In the genomic region with DNA sequence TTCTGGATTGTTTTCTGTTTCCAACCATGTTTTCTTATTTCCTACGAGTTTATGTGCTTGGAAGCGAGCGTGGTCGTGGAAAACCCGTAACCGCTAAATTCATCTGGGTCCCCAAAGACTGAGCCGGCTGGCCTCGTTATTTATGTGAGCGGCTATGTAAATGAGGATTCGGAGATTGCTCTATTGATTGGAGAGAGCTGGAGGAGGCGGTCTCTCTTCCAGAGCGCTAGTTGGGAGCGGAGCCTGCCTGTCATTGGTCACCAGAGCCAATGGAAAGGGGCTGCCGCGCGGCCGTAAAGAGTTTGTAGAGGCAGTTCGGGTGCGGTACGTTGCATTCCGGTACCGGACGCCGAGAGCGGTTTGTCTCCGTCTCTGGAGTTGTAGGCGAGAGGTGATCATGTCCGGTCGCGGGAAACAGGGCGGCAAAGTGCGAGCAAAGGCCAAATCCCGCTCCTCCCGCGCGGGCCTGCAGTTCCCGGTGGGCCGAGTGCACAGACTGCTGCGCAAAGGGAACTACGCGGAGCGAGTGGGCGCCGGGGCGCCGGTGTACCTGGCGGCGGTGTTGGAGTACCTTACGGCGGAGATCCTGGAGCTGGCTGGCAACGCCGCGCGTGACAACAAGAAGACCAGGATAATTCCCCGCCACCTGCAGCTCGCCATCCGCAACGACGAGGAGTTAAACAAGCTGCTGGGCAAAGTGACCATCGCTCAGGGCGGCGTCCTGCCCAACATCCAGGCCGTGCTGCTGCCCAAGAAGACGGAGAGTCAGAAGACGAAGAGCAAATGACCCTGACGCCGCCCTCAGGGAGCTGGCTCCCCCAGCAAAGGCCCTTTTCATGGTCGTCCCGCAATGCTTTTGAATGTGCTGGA, we compare ENCODE assay signal across 9 cellular contexts. TPM values are rescaled to one million over a fixed set of nuclear protein-coding genes. Genes with fewer than 3 reads are reported as not detected.
A peak's percentile ranks its signal among the peaks of the same experiment; 100 is the strongest.
DNase-seq lines count a peak whose midpoint lies in the region; ATAC-seq and TF ChIP-seq lines count a peak whose summit lies in the region.
"Had no signal": no experiment of that assay in that cellular context is flagged by ENCODE, and none has a peak within 500 bp of the region (broad histone marks: within the 10 kb centered on the region; RNA-seq: fewer than 3 reads in every experiment).

No MANE protein-coding gene starts in this region.

- peaks cover 39% of the 10 kb centered on the region for H3F3A ChIP-seq in SU-DHL-6 (ENCODE audit: insufficient read depth)

- peaks cover 4% of the 10 kb centered on the region for H3K79me2 ChIP-seq in SU-DHL-6 (ENCODE audit: insufficient read depth, low read length)
- H3K79me2 ChIP-seq in parathyroid adenoma, result peaks cover 4% of the 10 kb centered on the region

- H3K36me3 ChIP-seq in BJ (ENCODE audit: control insufficient read depth, insufficient read depth, low read length) (no peaks in the 10 kb centered on the region), SU-DHL-6 (ENCODE audit: low read length) (no peaks in the 10 kb centered on the region), heart left ventricle (no peaks in the 10 kb centered on the region), parathyroid adenoma (ENCODE audit: control insufficient read depth, insufficient read depth, low read length) (no peaks in the 10 kb centered on the region), tibial artery (no peaks in the 10 kb centered on the region)

- H3K27ac ChIP-seq in SU-DHL-6 (ENCODE audit: low read depth, low read length), result peak overlapping the region; percentile 61
- peak overlapping the region; percentile 92 for H3K27ac ChIP-seq in adipose tissue (ENCODE audit: low read depth, low read length)
- H3K27ac ChIP-seq in heart left ventricle, result peak overlapping the region; percentile 85 to 98 (median 90)
- peak overlapping the region; percentile 96 for H3K27ac ChIP-seq in parathyroid adenoma
- H3K27ac ChIP-seq in tibial artery, result peak overlapping the region; percentile 89 to 93

- POLR2A ChIA-PET in BJ (lab: Charles Lee), result interaction anchor here (0.6 to 1.7 kb wide), 4 partner anchors 28 to 782 kb away, joined by 3 to 12 read pairs (median 8); a partner anchor contains a TSS

- H3K4me3 ChIP-seq in BJ (ENCODE audit: low read depth, low read length) (peak overlapping the region; percentile 67), SU-DHL-6 (ENCODE audit: insufficient read depth, low read length, poor library complexity, severe bottlenecking) (peak overlapping the region; percentile 54), heart left ventricle (peak overlapping the region; percentile 56 to 89 (median 79)), parathyroid adenoma (ENCODE audit: low read depth, low read length) (peak overlapping the region; percentile 83), tibial artery (peak overlapping the region; percentile 82 to 89)

- DNase-seq in BJ (ENCODE audit: low read depth) (peak; percentile 78), heart left ventricle (peak; percentile 95 to 97 (median 96)), tibial artery (peak; percentile 98)

- H3K27me3 ChIP-seq in BJ (ENCODE audit: control insufficient read depth, insufficient read depth, low read length), result no peaks in the 10 kb centered on the region
- H3K27me3 ChIP-seq in SU-DHL-6 (ENCODE audit: low read length), result no peaks in the 10 kb centered on the region
- H3K27me3 ChIP-seq in heart left ventricle, result no peaks in the 10 kb centered on the region
- no peaks in the 10 kb centered on the region for H3K27me3 ChIP-seq in parathyroid adenoma (ENCODE audit: control insufficient read depth, insufficient read depth, low read length)
- H3K27me3 ChIP-seq in tibial artery, result no peaks in the 10 kb centered on the region

- peaks cover 0 to 30% (median 11%) of the 10 kb centered on the region in 12 donors for H3K4me1 ChIP-seq in heart left ventricle
- H3K4me1 ChIP-seq in parathyroid adenoma, result peaks cover 12% of the 10 kb centered on the region
- peaks cover 0 to 44% (median 14%) of the 10 kb centered on the region in 4 donors for H3K4me1 ChIP-seq in tibial artery

- ATAC-seq in GM19395 (IDR thresholded peaks at IDR 0.05; ENCODE audit: unreplicated experiment) (peak; percentile 61), HG03558 (IDR thresholded peaks at IDR 0.05; ENCODE audit: extremely low read depth, unreplicated experiment) (peak; percentile 37), heart left ventricle (peak; percentile 85 to 92 (median 86))

- CTCF ChIA-PET in BJ (lab: Yijun Ruan, JAX), result interaction anchor here (0.7 to 1.8 kb wide), 3 partner anchors 28 to 447 kb away, joined by 3 to 4 read pairs (median 3); a partner anchor contains a TSS

- no peak for TF ChIP-seq CTCF in BJ (IDR thresholded peaks at IDR 0.05; ENCODE audit: insufficient read depth, low read depth, low read length)
- no peak for TF ChIP-seq CTCF in SU-DHL-6 (IDR thresholded peaks at IDR 0.05; ENCODE audit: insufficient read depth, low read length, poor library complexity, severe bottlenecking)
- TF ChIP-seq CTCF in heart left ventricle (IDR thresholded peaks at IDR 0.05), result peak in 2 of 12 donors; percentile 8 to 13
- no peak for TF ChIP-seq CTCF in parathyroid adenoma (IDR thresholded peaks at IDR 0.05)
- peak in 1 of 2 experiments; percentile 18 for TF ChIP-seq CTCF in tibial artery (IDR thresholded peaks at IDR 0.05)

- no peaks in the 10 kb centered on the region for H4K20me1 ChIP-seq in SU-DHL-6 (ENCODE audit: low read depth, low read length)

- peak overlapping the region; percentile 75 for H2AFZ ChIP-seq in SU-DHL-6 (ENCODE audit: low read depth, low read length, severe bottlenecking)
- H2AFZ ChIP-seq in parathyroid adenoma, result peak overlapping the region; percentile 96

- 0 to 1% (median 0%) methylated on average over 69 of the region's 69 CpGs for WGBS in adipose tissue, 3 donors
- 0 to 1% (median 1%) methylated on average over 23 to 69 of the region's 69 CpGs for WGBS in heart left ventricle, 4 donors

- no peaks in the 10 kb centered on the region for H3K9me2 ChIP-seq in SU-DHL-6 (replicated peaks; ENCODE audit: insufficient read depth, low read length)

- peak; percentile 73 to 96 for TF ChIP-seq POLR2A in heart left ventricle (IDR thresholded peaks at IDR 0.05)

- H3K9ac ChIP-seq in SU-DHL-6 (ENCODE audit: low read length) (peak overlapping the region; percentile 55), parathyroid adenoma (peak overlapping the region; percentile 64)

- H3K9me3 ChIP-seq in SU-DHL-6 (ENCODE audit: insufficient read depth, low read length) (no peaks in the 10 kb centered on the region), heart left ventricle (no peaks in the 10 kb centered on the region), parathyroid adenoma (ENCODE audit: control insufficient read depth, low read length) (no peaks in the 10 kb centered on the region), tibial artery (no peaks in the 10 kb centered on the region)

- intact Hi-C loops in heart left ventricle (cut with DNase I), result loop anchor here in 6 of 10 donors (2.0 to 10.0 kb wide), 7 partner anchors 28 to 1110 kb away; a partner anchor contains a TSS
- intact Hi-C loops in tibial artery (cut with DNase I; ENCODE audit: low total_unique reads), result no loop called here

- H3K4me2 ChIP-seq in SU-DHL-6 (ENCODE audit: low read depth, low read length, poor library complexity, severe bottlenecking), result peak overlapping the region; percentile 60
- peak overlapping the region; percentile 79 for H3K4me2 ChIP-seq in parathyroid adenoma (ENCODE audit: low read length)

RNA-seq across cellular contexts. Expression of a gene that starts 29.0 kb away (rescaled TPM):
- 12.3 and 12.8 TPM in 2 replicates for polyA plus RNA-seq in BJ (2011; rRNA removed)
- 4.4 and 8.5 TPM in 2 replicates for polyA minus RNA-seq in BJ (2011; rRNA and poly(A)+ RNA removed)
- 10 to 100 TPM; 11.5 to 22.3 (median 19.9) TPM for polyA plus RNA-seq in adipose tissue
- 10 to 100 TPM; 20.2 to 62.7 (median 52.7) TPM for total RNA-seq in heart left ventricle
- 10 to 100 TPM; 11.4 to 38.8 TPM for polyA plus RNA-seq in heart left ventricle

RNA-seq across cellular contexts. Expression of a gene that starts 29.2 kb away (rescaled TPM):
- polyA plus RNA-seq in BJ (2011; rRNA removed) (0.71 and 1.3 TPM in 2 replicates), adipose tissue (1 to 10 TPM in 1 of 3 donors, under 1 TPM in 2; 0.49 to 1.0 (median 0.82) TPM), heart left ventricle (1 to 10 TPM; 3.6 to 5.3 TPM)
- polyA minus RNA-seq in BJ (2011; rRNA and poly(A)+ RNA removed), result 0.62 TPM in 1 of 2 replicates, not detected in the other
- total RNA-seq in heart left ventricle, result 1 to 10 TPM; 2.0 to 4.6 (median 3.4) TPM

RNA-seq across cellular contexts. Expression of a gene that starts 39.7 kb away (rescaled TPM):
- 0.45 and 1.2 TPM in 2 replicates for polyA plus RNA-seq in BJ (2011; rRNA removed)
- 0.15 and 0.52 TPM in 2 replicates for polyA minus RNA-seq in BJ (2011; rRNA and poly(A)+ RNA removed)
- 1 to 10 TPM in 1 of 3 donors, under 1 TPM in 1, not detected in 1; 0.12 to 1.1 TPM for polyA plus RNA-seq in adipose tissue
- total RNA-seq in heart left ventricle, result under 1 TPM in 4 of 9 donors, not detected in 5; 0.13 to 0.91 (median 0.17) TPM
- polyA plus RNA-seq in heart left ventricle, result under 1 TPM; 0.07 to 0.57 TPM
- total RNA-seq: T-helper 1 cell treated with Interleukin-12 subunit alpha and Interleukin-12 subunit beta and Interleukin-4 antibody, amounts not matched to agents 30 ng/mL and 1 ng/mL, for 36 hours had no signal

Comparison
In these comparisons a context has a peak if more than half of its experiments do, and no peak if none do; other contexts are left out.
1. Peak in every context shown above with its lines: DNase-seq, ATAC-seq, H3K4me3 ChIP-seq and H3K27ac ChIP-seq.